Comparison of ENCODE assay signal across 21 cellular contexts in genomic region chr3:51378726-51379125, GRCh38. TPM values are rescaled to one million over a fixed set of nuclear protein-coding genes. Genes with fewer than 3 reads are reported as not detected.
DNase-seq lines count a peak whose midpoint lies in the region; ATAC-seq, FAIRE-seq and TF ChIP-seq lines count a peak whose summit lies in the region.
"Had no signal": no experiment of that assay in that cellular context is flagged by ENCODE, and none has a peak within 500 bp of the region (broad histone marks: within the 10 kb centered on the region; RNA-seq: fewer than 3 reads in every experiment).

No MANE protein-coding gene starts in this region.

- no peak overlapping the region for H3K4me3 Mint-ChIP-seq in activated T-cell treated with anti-CD3 and anti-CD28 coated beads, Interleukin-2, amount 50 U/mL, for 72 hours
- no peak overlapping the region for H3K4me3 Mint-ChIP-seq in naive thymus-derived CD8-positive, alpha-beta T cell
- H3K4me3 Mint-ChIP-seq: CD8-positive, alpha-beta T cell; GM23338 had no signal

- DNase-seq in activated T-cell treated with anti-CD3 and anti-CD28 coated beads, Interleukin-2, amount 50 U/mL, for 1 hour, result peak; percentile 3
- no peak for DNase-seq in activated T-cell treated with anti-CD3 and anti-CD28 coated beads, Interleukin-2, amount 50 U/mL, for 72 hours
- DNase-seq in Peyer's patch (peak in 2 of 3 donors; percentile 6 to 33), BE2C (no peak), kidney glomerular epithelial cell (lab: John Stamatoyannopoulos, UW) (no peak), frontal cortex (ENCODE audit: low spot score in 2 of 2) (no peak)
- DNase-seq in naive thymus-derived CD8-positive, alpha-beta T cell, result peak in 1 of 10 donors; percentile 43
- DNase-seq: 8988T; Calu3; CD8-positive, alpha-beta T cell; DMS53; EL; NCI-H1105; NCI-H1694; NK-92 treated with Interleukin-12 subunit alpha and Interleukin-12 subunit beta, amount 100 ng/mL, for 24 hours; SHP77 had no signal

- POLR2A ChIA-PET in naive thymus-derived CD8-positive, alpha-beta T cell (lab: Charles Lee), result no interaction called here

- no peak for TF ChIP-seq POLR2A in Peyer's patch (IDR thresholded peaks at IDR 0.05)

- no peaks in the 10 kb centered on the region for H3K9me3 Mint-ChIP-seq in activated T-cell treated with anti-CD3 and anti-CD28 coated beads, Interleukin-2, amount 50 U/mL, for 72 hours
- no peaks in the 10 kb centered on the region for H3K9me3 Mint-ChIP-seq in naive thymus-derived CD8-positive, alpha-beta T cell
- H3K9me3 Mint-ChIP-seq: CD8-positive, alpha-beta T cell; GM23338; IgD-negative memory B cell had no signal

- no peak for ATAC-seq in activated T-cell treated with anti-CD3 and anti-CD28 coated beads, Interleukin-2, amount 50 U/mL, for 72 hours (replicated peaks in 1 of 2)
- no peak for ATAC-seq in naive thymus-derived CD8-positive, alpha-beta T cell
- ATAC-seq: CD8-positive, alpha-beta T cell; GM12878; GM23338 had no signal

- H3K36me3 ChIP-seq in BLaER1, result no peaks in the 10 kb centered on the region
- no peaks in the 10 kb centered on the region for H3K36me3 ChIP-seq in Peyer's patch
- H3K36me3 ChIP-seq in BE2C, result no peaks in the 10 kb centered on the region

- no peak overlapping the region for H3K4me3 ChIP-seq in BLaER1
- H3K4me3 ChIP-seq in Peyer's patch, result no peak overlapping the region
- no peak overlapping the region for H3K4me3 ChIP-seq in BE2C (ENCODE audit: low read depth, low read length)
- H3K4me3 ChIP-seq: GM12878, GM23338 had no signal

- peak overlapping the region; percentile 47; the same call in 1 of the 2 replicates for H3K9ac ChIP-seq in BLaER1

- H3K4me1 Mint-ChIP-seq in activated T-cell treated with anti-CD3 and anti-CD28 coated beads, Interleukin-2, amount 50 U/mL, for 72 hours (ENCODE audit: low read depth), result peaks cover 18% of the 10 kb centered on the region
- H3K4me1 Mint-ChIP-seq in naive thymus-derived CD8-positive, alpha-beta T cell, result peaks cover 9 to 24% (median 17%) of the 10 kb centered on the region in 4 donors

- peak overlapping the region; percentile 84 for H3K4me2 ChIP-seq in BLaER1
- H3K4me2 ChIP-seq: GM23338 had no signal

- no peaks in the 10 kb centered on the region for H3K36me3 Mint-ChIP-seq in activated T-cell treated with anti-CD3 and anti-CD28 coated beads, Interleukin-2, amount 50 U/mL, for 72 hours (ENCODE audit: insufficient read depth in 2 of 2)
- H3K36me3 Mint-ChIP-seq in naive thymus-derived CD8-positive, alpha-beta T cell, result no peaks in the 10 kb centered on the region
- H3K36me3 Mint-ChIP-seq: CD8-positive, alpha-beta T cell had no signal

- H3K27me3 ChIP-seq in BLaER1 (no peaks in the 10 kb centered on the region), Peyer's patch (no peaks in the 10 kb centered on the region), BE2C (no peaks in the 10 kb centered on the region)

- no peaks in the 10 kb centered on the region for H4K20me1 ChIP-seq in BLaER1

- H3K27ac Mint-ChIP-seq in activated T-cell treated with anti-CD3 and anti-CD28 coated beads, Interleukin-2, amount 50 U/mL, for 72 hours, result no peak overlapping the region
- H3K27ac Mint-ChIP-seq in naive thymus-derived CD8-positive, alpha-beta T cell, result peak overlapping the region in 6 of 10 donors; percentile 7 to 87 (median 57)
- H3K27ac Mint-ChIP-seq: CD8-positive, alpha-beta T cell had no signal

- no peak for FAIRE-seq in frontal cortex (lab: Jason Lieb, UNC)
- FAIRE-seq: GM12878, GM19239 had no signal

- TF ChIP-seq CTCF in Peyer's patch (IDR thresholded peaks at IDR 0.05), result no peak
- no peak for TF ChIP-seq CTCF in BE2C (IDR thresholded peaks at IDR 0.05; ENCODE audit: low read depth, low read length)

- no peaks in the 10 kb centered on the region for H3K27me3 Mint-ChIP-seq in activated T-cell treated with anti-CD3 and anti-CD28 coated beads, Interleukin-2, amount 50 U/mL, for 72 hours (ENCODE audit: low read depth)
- H3K27me3 Mint-ChIP-seq in naive thymus-derived CD8-positive, alpha-beta T cell, result peaks cover 0 to 1% (median 0%) of the 10 kb centered on the region in 5 donors

- H3K4me1 ChIP-seq in BLaER1, result peaks cover 49% of the 10 kb centered on the region
- H3K4me1 ChIP-seq in Peyer's patch, result peaks cover 0 to 7% (median 1%) of the 10 kb centered on the region in 4 donors
- H3K4me1 ChIP-seq in BE2C, result no peaks in the 10 kb centered on the region

- H3K27ac ChIP-seq in BLaER1 (peak overlapping the region; percentile 80), Peyer's patch (no peak overlapping the region)

- H3K9me3 ChIP-seq in BLaER1 (no peaks in the 10 kb centered on the region), Peyer's patch (no peaks in the 10 kb centered on the region), BE2C (no peaks in the 10 kb centered on the region)

RNA-seq across cellular contexts. Expression of gene MANF, which starts 6.4 kb away (rescaled TPM):
- total RNA-seq in activated T-cell treated with anti-CD3 and anti-CD28 coated beads, Interleukin-2, amount 50 U/mL, for 72 hours, result 100 to 1,000 TPM; 112 to 141 TPM
- total RNA-seq in Peyer's patch (10 to 100 TPM; 18.2 to 52.7 (median 26.4) TPM), frontal cortex (33.8 TPM)
- total RNA-seq in naive thymus-derived CD8-positive, alpha-beta T cell, result 10 to 100 TPM; 51.1 to 56.2 TPM
- 10 to 100 TPM; 41.6 to 45.3 (median 44.4) TPM for polyA plus RNA-seq in naive thymus-derived CD8-positive, alpha-beta T cell
- polyA plus RNA-seq in BE2C (2012; ENCODE audit: insufficient read depth, insufficient read length, low read depth), result 114 TPM

RNA-seq across cellular contexts. Expression of gene RBM15B, which starts 12.4 kb away (rescaled TPM):
- total RNA-seq in activated T-cell treated with anti-CD3 and anti-CD28 coated beads, Interleukin-2, amount 50 U/mL, for 72 hours, result 10 to 100 TPM; 19.6 to 24.4 TPM
- total RNA-seq in Peyer's patch (10 to 100 TPM; 23.1 to 34.6 (median 27.4) TPM), frontal cortex (31.0 TPM)
- 10 to 100 TPM; 41.8 to 42.0 TPM for total RNA-seq in naive thymus-derived CD8-positive, alpha-beta T cell
- 10 to 100 TPM; 12.9 to 27.3 (median 14.2) TPM for polyA plus RNA-seq in naive thymus-derived CD8-positive, alpha-beta T cell
- polyA plus RNA-seq in BE2C (2012; ENCODE audit: insufficient read depth, insufficient read length, low read depth), result 42.1 TPM

Comparison
In these comparisons a context has a peak if more than half of its experiments do, and no peak if none do; other contexts are left out.
1. DNase-seq: peak in activated T-cell treated with anti-CD3 and anti-CD28 coated beads, Interleukin-2, amount 50 U/mL, for 1 hour (single experiment) and Peyer's patch (2 of 3); none in activated T-cell treated with anti-CD3 and anti-CD28 coated beads, Interleukin-2, amount 50 U/mL, for 72 hours (0 of 2), BE2C (single experiment), kidney glomerular epithelial cell (single experiment) and frontal cortex (0 of 2).